In the genomic region with DNA sequence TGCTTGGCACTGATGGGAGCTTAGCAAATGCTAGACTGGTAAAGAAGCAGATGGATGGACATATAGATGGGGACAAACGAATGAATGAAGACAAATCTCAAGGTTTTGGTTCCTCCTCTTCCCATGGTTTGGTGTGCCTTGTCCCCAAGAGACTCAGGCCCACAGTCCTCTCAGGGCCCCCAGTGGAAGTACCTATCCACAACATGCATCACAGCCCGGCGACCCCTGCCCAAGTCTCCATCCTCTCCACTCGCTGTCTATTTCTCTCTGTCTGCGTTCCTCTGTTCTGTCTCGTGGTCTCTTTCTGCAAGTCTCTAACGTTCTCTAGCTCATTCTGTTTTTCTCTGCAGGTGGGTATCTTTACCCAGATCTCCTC, we compare ENCODE assay signal across 17 cellular contexts.
A peak's percentile ranks its signal among the peaks of the same experiment; 100 is the strongest.
DNase-seq lines count a peak whose midpoint lies in the region; ATAC-seq and TF ChIP-seq lines count a peak whose summit lies in the region.
"Had no signal": no experiment of that assay in that cellular context is flagged by ENCODE, and none has a peak within 500 bp of the region (broad histone marks: within the 10 kb centered on the region; RNA-seq: fewer than 3 reads in every experiment).

No MANE protein-coding gene starts in this region.

- WGBS in spleen, 5 donors = 71 to 86% (median 79%) methylated on average over 7 of the region's 7 CpGs

- H3K4me1 Mint-ChIP-seq in GM23338 = peaks cover 21% of the 10 kb centered on the region
- peaks cover 5% of the 10 kb centered on the region for H3K4me1 Mint-ChIP-seq in neural progenitor cell
- H3K4me1 Mint-ChIP-seq: B cell had no signal

- no peak overlapping the region for H3K4me3 ChIP-seq in GM23338
- no peak overlapping the region for H3K4me3 ChIP-seq in RWPE2 (ENCODE audit: severe bottlenecking)
- H3K4me3 ChIP-seq in neural progenitor cell = no peak overlapping the region
- no peak overlapping the region for H3K4me3 ChIP-seq in spleen

- TF ChIP-seq POLR2A in spleen (IDR thresholded peaks at IDR 0.05) = no peak

- H3K9ac ChIP-seq in neural progenitor cell = no peak overlapping the region

- peak; percentile 24; the same call in 1 of the 3 replicates for ATAC-seq in GM23338
- no peak for ATAC-seq in RWPE2 (ENCODE audit: low read depth)
- no peak for ATAC-seq in GM19023 (IDR thresholded peaks at IDR 0.05; ENCODE audit: unreplicated experiment)
- ATAC-seq: HCT116 had no signal

- intact Hi-C loops in spleen (cut with DNase I; ENCODE audit: low total_unique reads) = no loop called here

- H3K9me3 Mint-ChIP-seq in GM23338 (no peaks in the 10 kb centered on the region), neural progenitor cell (no peaks in the 10 kb centered on the region)
- H3K9me3 Mint-ChIP-seq: CD4-positive, alpha-beta memory T cell had no signal

- DNase-seq in GM23338 (ENCODE audit: low spot score) (no peak), RWPE2 (ENCODE audit: low spot score) (peak; percentile 20), neural progenitor cell (ENCODE audit: low spot score) (no peak), spleen (peak; percentile 52), NCI-H446 (lab: John Stamatoyannopoulos, UW) (no peak), globus pallidus (ENCODE audit: low spot score) (no peak)
- no peak for DNase-seq in activated naive CD4-positive, alpha-beta T cell treated with anti-CD3 and anti-CD28 coated beads, Interleukin-2, amount 50 U/mL, for 16 hours
- DNase-seq: C1 segment of cervical spinal cord; CD4-positive, alpha-beta memory T cell; DMS153; DMS79 treated with DMSO at 0.1 percent for 48 hours; EL; GOT3 had no signal

- no peaks in the 10 kb centered on the region for H3K9me2 ChIP-seq in GM23338 (ENCODE audit: insufficient read depth)

- H3K27me3 Mint-ChIP-seq in GM23338 (ENCODE audit: insufficient read depth, low read depth, poor library complexity) = peaks cover 11% of the 10 kb centered on the region
- peaks cover 6% of the 10 kb centered on the region for H3K27me3 Mint-ChIP-seq in neural progenitor cell (ENCODE audit: insufficient read depth, low read depth)

- H3K27ac ChIP-seq in GM23338 (ENCODE audit: low read depth) = no peak overlapping the region
- no peak overlapping the region for H3K27ac ChIP-seq in RWPE2 (ENCODE audit: poor library complexity, severe bottlenecking)
- no peak overlapping the region for H3K27ac ChIP-seq in neural progenitor cell
- H3K27ac ChIP-seq in spleen = no peak overlapping the region
- H3K27ac ChIP-seq: HL-60 had no signal

- H3K79me2 ChIP-seq in GM23338 (replicated peaks; ENCODE audit: insufficient read depth) = no peaks in the 10 kb centered on the region
- H3K79me2 ChIP-seq in neural progenitor cell (ENCODE audit: low read depth) = no peaks in the 10 kb centered on the region

- H3K4me1 ChIP-seq in GM23338 (ENCODE audit: insufficient read depth) (no peaks in the 10 kb centered on the region), RWPE2 (ENCODE audit: insufficient read depth, poor library complexity, severe bottlenecking) (no peaks in the 10 kb centered on the region), neural progenitor cell (no peaks in the 10 kb centered on the region), spleen (no peaks in the 10 kb centered on the region)

- H3F3A ChIP-seq in GM23338 (replicated peaks; ENCODE audit: low read depth) (no peaks in the 10 kb centered on the region), neural progenitor cell (ENCODE audit: low read depth) (no peaks in the 10 kb centered on the region)

- H3K36me3 Mint-ChIP-seq in GM23338 (ENCODE audit: low read depth) (no peaks in the 10 kb centered on the region), neural progenitor cell (no peaks in the 10 kb centered on the region)
- H3K36me3 Mint-ChIP-seq: CD4-positive, alpha-beta memory T cell had no signal

- H3K4me3 Mint-ChIP-seq in GM23338 (no peak overlapping the region), neural progenitor cell (no peak overlapping the region)
- H3K4me3 Mint-ChIP-seq: B cell; CD4-positive, alpha-beta memory T cell had no signal

- no peaks in the 10 kb centered on the region for H3K9me3 ChIP-seq in RWPE2 (ENCODE audit: severe bottlenecking)
- H3K9me3 ChIP-seq in neural progenitor cell (ENCODE audit: low read depth) = no peaks in the 10 kb centered on the region
- H3K9me3 ChIP-seq in spleen = no peaks in the 10 kb centered on the region

- H2AFZ ChIP-seq in GM23338 = no peak overlapping the region
- peak overlapping the region; percentile 26 for H2AFZ ChIP-seq in neural progenitor cell (replicated peaks)

- no peak overlapping the region for H3K27ac Mint-ChIP-seq in GM23338
- H3K27ac Mint-ChIP-seq in neural progenitor cell = no peak overlapping the region
- H3K27ac Mint-ChIP-seq: B cell; CD4-positive, alpha-beta memory T cell had no signal

- no peak overlapping the region for H3K4me2 ChIP-seq in GM23338
- no peak overlapping the region for H3K4me2 ChIP-seq in neural progenitor cell

- no peaks in the 10 kb centered on the region for H4K20me1 ChIP-seq in GM23338 (replicated peaks; ENCODE audit: insufficient read depth)
- H4K20me1 ChIP-seq in neural progenitor cell (ENCODE audit: low read depth) = no peaks in the 10 kb centered on the region

- no peaks in the 10 kb centered on the region for H3K36me3 ChIP-seq in GM23338 (ENCODE audit: insufficient read depth)
- no peaks in the 10 kb centered on the region for H3K36me3 ChIP-seq in RWPE2 (ENCODE audit: low read depth)
- H3K36me3 ChIP-seq in neural progenitor cell = no peaks in the 10 kb centered on the region
- no peaks in the 10 kb centered on the region for H3K36me3 ChIP-seq in spleen

- no peak for TF ChIP-seq CTCF in GM23338 (conservative IDR thresholded peaks at IDR 0.05; ENCODE audit: low read depth in 2 of 2)
- TF ChIP-seq CTCF in RWPE2 (IDR thresholded peaks at IDR 0.05; ENCODE audit: poor library complexity, severe bottlenecking) = no peak
- TF ChIP-seq CTCF in neural progenitor cell (IDR thresholded peaks at IDR 0.05) = no peak
- no peak for TF ChIP-seq CTCF in spleen (IDR thresholded peaks at IDR 0.05 in 8 of 11, conservative IDR thresholded peaks at IDR 0.05 in 3 of 11)

- H3K27me3 ChIP-seq in GM23338 (ENCODE audit: insufficient read depth) (no peaks in the 10 kb centered on the region), RWPE2 (ENCODE audit: insufficient read depth, poor library complexity, severe bottlenecking) (no peaks in the 10 kb centered on the region), neural progenitor cell (no peaks in the 10 kb centered on the region), spleen (replicated peaks in 1 of 7) (peaks cover 0 to 12% (median 0%) of the 10 kb centered on the region in 7 donors)

TF ChIP-seq in GM23338, 12 proteins besides CTCF, POLR2A, EP300 and RAD21 (continues in another document):
- no peak for TF ChIP-seq EZH2 (IDR thresholded peaks at IDR 0.05; ENCODE audit: low read depth, unreplicated experiment)
- no peak for TF ChIP-seq POLR2AphosphoS5 (IDR thresholded peaks at IDR 0.05; ENCODE audit: low read depth)
- no peak for TF ChIP-seq STAT1 (IDR thresholded peaks at IDR 0.05; ENCODE audit: unreplicated experiment)
- TF ChIP-seq, protein P1, sequence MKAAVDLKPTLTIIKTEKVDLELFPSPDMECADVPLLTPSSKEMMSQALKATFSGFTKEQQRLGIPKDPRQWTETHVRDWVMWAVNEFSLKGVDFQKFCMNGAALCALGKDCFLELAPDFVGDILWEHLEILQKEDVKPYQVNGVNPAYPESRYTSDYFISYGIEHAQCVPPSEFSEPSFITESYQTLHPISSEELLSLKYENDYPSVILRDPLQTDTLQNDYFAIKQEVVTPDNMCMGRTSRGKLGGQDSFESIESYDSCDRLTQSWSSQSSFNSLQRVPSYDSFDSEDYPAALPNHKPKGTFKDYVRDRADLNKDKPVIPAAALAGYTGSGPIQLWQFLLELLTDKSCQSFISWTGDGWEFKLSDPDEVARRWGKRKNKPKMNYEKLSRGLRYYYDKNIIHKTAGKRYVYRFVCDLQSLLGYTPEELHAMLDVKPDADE (IDR thresholded peaks at IDR 0.05) = no peak
- no peak for TF ChIP-seq NANOG (IDR thresholded peaks at IDR 0.05; ENCODE audit: borderline replicate concordance)
- no peak for TF ChIP-seq JUNB (IDR thresholded peaks at IDR 0.05; ENCODE audit: unreplicated experiment)
- no peak for TF ChIP-seq ZNF114 (CRISPR knock-in tag; IDR thresholded peaks at IDR 0.05)
- TF ChIP-seq, protein P2, sequence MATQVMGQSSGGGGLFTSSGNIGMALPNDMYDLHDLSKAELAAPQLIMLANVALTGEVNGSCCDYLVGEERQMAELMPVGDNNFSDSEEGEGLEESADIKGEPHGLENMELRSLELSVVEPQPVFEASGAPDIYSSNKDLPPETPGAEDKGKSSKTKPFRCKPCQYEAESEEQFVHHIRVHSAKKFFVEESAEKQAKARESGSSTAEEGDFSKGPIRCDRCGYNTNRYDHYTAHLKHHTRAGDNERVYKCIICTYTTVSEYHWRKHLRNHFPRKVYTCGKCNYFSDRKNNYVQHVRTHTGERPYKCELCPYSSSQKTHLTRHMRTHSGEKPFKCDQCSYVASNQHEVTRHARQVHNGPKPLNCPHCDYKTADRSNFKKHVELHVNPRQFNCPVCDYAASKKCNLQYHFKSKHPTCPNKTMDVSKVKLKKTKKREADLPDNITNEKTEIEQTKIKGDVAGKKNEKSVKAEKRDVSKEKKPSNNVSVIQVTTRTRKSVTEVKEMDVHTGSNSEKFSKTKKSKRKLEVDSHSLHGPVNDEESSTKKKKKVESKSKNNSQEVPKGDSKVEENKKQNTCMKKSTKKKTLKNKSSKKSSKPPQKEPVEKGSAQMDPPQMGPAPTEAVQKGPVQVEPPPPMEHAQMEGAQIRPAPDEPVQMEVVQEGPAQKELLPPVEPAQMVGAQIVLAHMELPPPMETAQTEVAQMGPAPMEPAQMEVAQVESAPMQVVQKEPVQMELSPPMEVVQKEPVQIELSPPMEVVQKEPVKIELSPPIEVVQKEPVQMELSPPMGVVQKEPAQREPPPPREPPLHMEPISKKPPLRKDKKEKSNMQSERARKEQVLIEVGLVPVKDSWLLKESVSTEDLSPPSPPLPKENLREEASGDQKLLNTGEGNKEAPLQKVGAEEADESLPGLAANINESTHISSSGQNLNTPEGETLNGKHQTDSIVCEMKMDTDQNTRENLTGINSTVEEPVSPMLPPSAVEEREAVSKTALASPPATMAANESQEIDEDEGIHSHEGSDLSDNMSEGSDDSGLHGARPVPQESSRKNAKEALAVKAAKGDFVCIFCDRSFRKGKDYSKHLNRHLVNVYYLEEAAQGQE (IDR thresholded peaks at IDR 0.05; ENCODE audit: unreplicated experiment) = no peak

Comparison
In these comparisons a context has a peak if more than half of its experiments do, and no peak if none do; other contexts are left out.
1. DNase-seq: peak in RWPE2 (single experiment) and spleen (single experiment); none in GM23338 (single experiment), neural progenitor cell (single experiment), activated naive CD4-positive, alpha-beta T cell treated with anti-CD3 and anti-CD28 coated beads, Interleukin-2, amount 50 U/mL, for 16 hours (single experiment), NCI-H446 (0 of 2) and globus pallidus (single experiment).